Comparison of ENCODE assay signal across 15 cellular contexts in genomic region chr1:112507336-112507735, GRCh38. TPM values are rescaled to one million over a fixed set of nuclear protein-coding genes. Genes with fewer than 3 reads are reported as not detected.
DNase-seq lines count a peak whose midpoint lies in the region; ATAC-seq and TF ChIP-seq lines count a peak whose summit lies in the region.
"Had no signal": no experiment of that assay in that cellular context is flagged by ENCODE, and none has a peak within 500 bp of the region (broad histone marks: within the 10 kb centered on the region; RNA-seq: fewer than 3 reads in every experiment).

No MANE protein-coding gene starts in this region.

- 81 to 84% methylated on average over 8 to 9 of the region's 9 CpGs for WGBS in GM23248 (ENCODE audit: low coverage in 1 of 2, low lambda C conversion rate in 2 of 2, missing lambda C conversion rate in 2 of 2), 2 experiments

- peak overlapping the region; percentile 69 for H3K4me3 Mint-ChIP-seq in activated CD8-positive, alpha-beta memory T cell treated with anti-CD3 and anti-CD28 coated beads, Interleukin-2, amount 10 ng/mL, durations not matched to agents 7 days and 5 days
- peak overlapping the region; percentile 56 for H3K4me3 Mint-ChIP-seq in endothelial cell (ENCODE audit: unreplicated experiment)

- H4K20me1 ChIP-seq in GM23248 (ENCODE audit: insufficient read depth) = no peaks in the 10 kb centered on the region

- no peaks in the 10 kb centered on the region for H3K36me3 Mint-ChIP-seq in activated CD8-positive, alpha-beta memory T cell treated with anti-CD3 and anti-CD28 coated beads, Interleukin-2, amount 10 ng/mL, durations not matched to agents 7 days and 5 days
- H3K36me3 Mint-ChIP-seq in endothelial cell (ENCODE audit: low read depth, unreplicated experiment) = peaks cover 15% of the 10 kb centered on the region

- H3F3A ChIP-seq in GM23248 (ENCODE audit: insufficient read depth) = peaks cover 7% of the 10 kb centered on the region; the same call in 1 of the 2 replicates

- H3K9me3 ChIP-seq in SK-N-MC (ENCODE audit: low read depth, low read length) (no peaks in the 10 kb centered on the region), GM23248 (ENCODE audit: low read depth) (no peaks in the 10 kb centered on the region)

- no peak for DNase-seq in activated CD8-positive, alpha-beta memory T cell treated with anti-CD3 and anti-CD28 coated beads, Interleukin-2, amount 10 ng/mL, durations not matched to agents 7 days and 5 days
- DNase-seq in activated CD8-positive, alpha-beta memory T cell treated with anti-CD3 and anti-CD28 coated beads, Interleukin-2, amount 50 U/mL, for 48 hours = no peak
- DNase-seq in SK-N-MC (ENCODE audit: low read depth, low spot score) (no peak), endothelial cell (ENCODE audit: low spot score) (no peak), posterior vena cava (ENCODE audit: low spot score) (peak; percentile 55), GM23248 (no peak)
- DNase-seq: dermis blood vessel endothelial cell, DND-41, KG1, kidney glomerular epithelial cell, small intestine had no signal

- in situ Hi-C loops in GM23248 (cut with MboI) = no loop called here

- no peak overlapping the region for H3K9ac ChIP-seq in SK-N-MC (ENCODE audit: insufficient read length)
- H3K9ac ChIP-seq in GM23248 = no peak overlapping the region

- CTCF ChIA-PET in activated CD8-positive, alpha-beta memory T cell treated with anti-CD3 and anti-CD28 coated beads, Interleukin-2, amount 10 ng/mL, durations not matched to agents 7 days and 5 days (lab: Charles Lee) = interaction anchor here (0.9 kb wide), 1 partner anchor 35 kb away, joined by 3 read pairs; no protein-coding TSS in a partner anchor

- H3K36me3 ChIP-seq in SK-N-MC (ENCODE audit: insufficient read depth, low read length) (no peaks in the 10 kb centered on the region), GM23248 (ENCODE audit: low read depth) (no peaks in the 10 kb centered on the region)

- H3K27ac Mint-ChIP-seq in activated CD8-positive, alpha-beta memory T cell treated with anti-CD3 and anti-CD28 coated beads, Interleukin-2, amount 10 ng/mL, durations not matched to agents 7 days and 5 days = no peak overlapping the region
- peak overlapping the region; percentile 36 for H3K27ac Mint-ChIP-seq in endothelial cell (ENCODE audit: unreplicated experiment)

- peaks cover 10% of the 10 kb centered on the region for H3K4me1 Mint-ChIP-seq in activated CD8-positive, alpha-beta memory T cell treated with anti-CD3 and anti-CD28 coated beads, Interleukin-2, amount 10 ng/mL, durations not matched to agents 7 days and 5 days
- peaks cover 25% of the 10 kb centered on the region for H3K4me1 Mint-ChIP-seq in endothelial cell (ENCODE audit: unreplicated experiment)

- no peaks in the 10 kb centered on the region for H3K9me2 ChIP-seq in GM23248 (ENCODE audit: insufficient read depth)

- H3K4me1 ChIP-seq in GM23248 (ENCODE audit: insufficient read depth) = peaks cover 14% of the 10 kb centered on the region; the same call in 1 of the 2 replicates

- no peak for ATAC-seq in activated CD8-positive, alpha-beta memory T cell treated with anti-CD3 and anti-CD28 coated beads, Interleukin-2, amount 10 ng/mL, durations not matched to agents 7 days and 5 days
- no peak for ATAC-seq in GM19452 (IDR thresholded peaks at IDR 0.05; ENCODE audit: unreplicated experiment)
- no peak for ATAC-seq in GM18909 (IDR thresholded peaks at IDR 0.05; ENCODE audit: poor library complexity, unreplicated experiment)

- H3K4me3 ChIP-seq in SK-N-MC = peak overlapping the region; percentile 87; the same call in 1 of the 2 replicates
- H3K4me3 ChIP-seq in GM23248 = no peak overlapping the region; the same call in 1 of the 2 replicates

- no peaks in the 10 kb centered on the region for H3K27me3 ChIP-seq in GM23248 (replicated peaks; ENCODE audit: insufficient read depth)

- intact Hi-C loops in posterior vena cava (cut with DNase I) = loop anchor here in 1 of 2 donors (2.0 kb wide), 1 partner anchor 61 kb away; no protein-coding TSS in a partner anchor

- no peak overlapping the region for H3K27ac ChIP-seq in SK-N-MC
- H3K27ac ChIP-seq in GM23248 = no peak overlapping the region

- peaks cover 72% of the 10 kb centered on the region for H3K27me3 Mint-ChIP-seq in activated CD8-positive, alpha-beta memory T cell treated with anti-CD3 and anti-CD28 coated beads, Interleukin-2, amount 10 ng/mL, durations not matched to agents 7 days and 5 days
- H3K27me3 Mint-ChIP-seq in endothelial cell (ENCODE audit: unreplicated experiment) = peaks cover 35% of the 10 kb centered on the region

- TF ChIP-seq CTCF in endothelial cell (IDR thresholded peaks at IDR 0.05; ENCODE audit: unreplicated experiment) = no peak

- H3K9me3 Mint-ChIP-seq in activated CD8-positive, alpha-beta memory T cell treated with anti-CD3 and anti-CD28 coated beads, Interleukin-2, amount 10 ng/mL, durations not matched to agents 7 days and 5 days (ENCODE audit: low read depth) = no peaks in the 10 kb centered on the region
- no peaks in the 10 kb centered on the region for H3K9me3 Mint-ChIP-seq in endothelial cell (ENCODE audit: unreplicated experiment)
- H3K9me3 Mint-ChIP-seq: neural crest cell had no signal

- H3K79me2 ChIP-seq in GM23248 (ENCODE audit: insufficient read depth) = no peaks in the 10 kb centered on the region

- no peak overlapping the region for H3K4me2 ChIP-seq in GM23248 (ENCODE audit: unreplicated experiment)

- H2AFZ ChIP-seq in GM23248 = no peak overlapping the region

RNA-seq across cellular contexts. Expression of gene WNT2B, which starts 1.4 kb away (rescaled TPM):
- under 1 TPM; 0.07 to 0.12 TPM for total RNA-seq in activated CD8-positive, alpha-beta memory T cell treated with anti-CD3 and anti-CD28 coated beads, Interleukin-2, amount 10 ng/mL, durations not matched to agents 7 days and 5 days
- 1.3 TPM for total RNA-seq in endothelial cell (ENCODE audit: unreplicated experiment)
- 1 to 10 TPM; 2.5 to 3.2 TPM for total RNA-seq in posterior vena cava
- total RNA-seq in GM23248 (2014; rRNA removed; shearing (Covaris generic)) = 0.13 and 2.1 TPM in 2 replicates
- polyA plus RNA-seq in GM23248 (2016; fragmentation: Nextera tagmentation; extraction: Ambion mirVana) = 0.43 and 0.61 TPM in 2 replicates
- total RNA-seq: RPMI7951 had no signal
